8 cellular contexts compared by ENCODE assay signal in genomic region chr21:45403825-45404725, GRCh38.
A peak's percentile ranks its signal among the peaks of the same experiment; 100 is the strongest.
DNase-seq lines count a peak whose midpoint lies in the region; TF ChIP-seq lines count a peak whose summit lies in the region.

No MANE protein-coding gene starts in this region.

- peaks cover 28% of the 10 kb centered on the region for H3K27me3 ChIP-seq in effector memory CD4-positive, alpha-beta T cell (replicated peaks; ENCODE audit: control insufficient read depth, insufficient read depth, low read length, poor library complexity, severe bottlenecking)
- H3K27me3 ChIP-seq in muscle layer of colon (ENCODE audit: control insufficient read depth in 1 of 2, insufficient read depth in 2 of 2, low read length in 2 of 2), result peaks cover 0 to 15% of the 10 kb centered on the region in 2 donors

- H3K4me3 ChIP-seq in effector memory CD4-positive, alpha-beta T cell (ENCODE audit: insufficient read depth, low read depth, low read length, poor library complexity, severe bottlenecking), result peak overlapping the region; percentile 44
- H3K4me3 ChIP-seq in muscle layer of colon (ENCODE audit: low read depth in 1 of 2, low read length in 2 of 2), result peak overlapping the region; percentile 27 to 64

- peaks cover 5% of the 10 kb centered on the region for H3K4me1 ChIP-seq in effector memory CD4-positive, alpha-beta T cell (ENCODE audit: control insufficient read depth, insufficient read depth, low read length, poor library complexity, severe bottlenecking)
- peaks cover 7% of the 10 kb centered on the region for H3K4me1 ChIP-seq in muscle layer of colon (ENCODE audit: insufficient read depth, low read length)

- no peak overlapping the region for H3K9ac ChIP-seq in muscle layer of colon (ENCODE audit: low read length)

- DNase-seq in AG08395 (ENCODE audit: low spot score), result peak; percentile 43
- peak; percentile 23 for DNase-seq in NCI-H1105 (lab: John Stamatoyannopoulos, UW)
- DNase-seq in effector memory CD4-positive, alpha-beta T cell, result no peak
- DNase-seq in GM13977 (ENCODE audit: low spot score), result no peak
- no peak for DNase-seq in effector CD4-positive, alpha-beta T cell
- no peak for DNase-seq in activated CD4-positive, alpha-beta T cell treated with anti-CD3 and anti-CD28 coated beads for 4 hours
- no peak for DNase-seq in NCI-H774 (lab: John Stamatoyannopoulos, UW)

- H3K36me3 ChIP-seq in effector memory CD4-positive, alpha-beta T cell (ENCODE audit: control insufficient read depth, insufficient read depth, low read length), result no peaks in the 10 kb centered on the region
- no peaks in the 10 kb centered on the region for H3K36me3 ChIP-seq in muscle layer of colon (ENCODE audit: insufficient read depth, low read length)

- H3K9me3 ChIP-seq in effector memory CD4-positive, alpha-beta T cell (ENCODE audit: control insufficient read depth, low read length), result no peaks in the 10 kb centered on the region
- H3K9me3 ChIP-seq in muscle layer of colon (ENCODE audit: low read length), result no peaks in the 10 kb centered on the region

- no peak for TF ChIP-seq CTCF in GM13977 (IDR thresholded peaks at IDR 0.05; ENCODE audit: extremely low read depth, insufficient read depth, missing control alignments)

- H3K27ac ChIP-seq in effector memory CD4-positive, alpha-beta T cell (ENCODE audit: insufficient read depth, low read length, poor library complexity, severe bottlenecking), result no peak overlapping the region
- H3K27ac ChIP-seq in muscle layer of colon (ENCODE audit: low read depth, low read length), result peak overlapping the region; percentile 75

- in situ Hi-C loops in GM13977 (cut with MboI; ENCODE audit: low pct_unique_long_range_greater_than_20kb, low sequenced_read_pairs, unreplicated experiment), result no loop called here

Comparison
In these comparisons a context has a peak if more than half of its experiments do, and no peak if none do; other contexts are left out.
1. DNase-seq: peak in AG08395 (single experiment) and NCI-H1105 (single experiment); none in effector memory CD4-positive, alpha-beta T cell (0 of 3), GM13977 (single experiment), effector CD4-positive, alpha-beta T cell (single experiment), activated CD4-positive, alpha-beta T cell treated with anti-CD3 and anti-CD28 coated beads for 4 hours (0 of 2) and NCI-H774 (single experiment).